Comparison of ENCODE assay signal across 1 cellular context in genomic region chr11:65569164-65569972, GRCh38.
TF ChIP-seq lines count a peak whose summit lies in the region.

No MANE protein-coding gene starts in this region.

TF ChIP-seq in liver, 16 proteins besides CTCF, POLR2A, EP300 and RAD21:
- TF ChIP-seq REST (IDR thresholded peaks at IDR 0.05) (peak; percentile 9), SP1 (IDR thresholded peaks at IDR 0.05) (no peak)
TF ChIP-seq in liver: peak in this region for 1.
